Comparison of ENCODE assay signal across 22 cellular contexts in the genomic region with DNA sequence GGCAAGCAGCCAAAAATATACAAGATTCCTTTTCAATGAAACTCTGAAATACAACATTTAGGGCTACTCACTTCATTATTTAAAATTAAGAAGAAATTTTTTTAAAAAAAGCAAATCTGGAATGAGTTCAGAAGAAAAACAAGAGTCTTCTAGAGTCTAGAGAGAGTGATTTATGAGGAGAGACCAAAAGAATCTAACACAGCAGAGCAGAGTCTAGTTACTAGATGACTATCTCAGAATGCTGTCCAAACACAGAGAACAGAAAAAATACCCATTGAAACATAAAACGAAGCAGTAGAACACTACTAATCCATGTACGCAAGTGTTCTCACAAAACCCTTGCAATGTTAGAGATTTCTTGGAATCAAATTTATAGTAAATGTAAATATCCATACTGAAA.
"Had no signal": no experiment of that assay in that cellular context is flagged by ENCODE, and none has a peak within 500 bp of the region (broad histone marks: within the 10 kb centered on the region; RNA-seq: fewer than 3 reads in every experiment).

No MANE protein-coding gene starts in this region.

- H3K4me2 ChIP-seq: SK-N-SH had no signal

- H3K27me3 Mint-ChIP-seq: T-cell had no signal

- DNase-seq: Karpas-422, KG1, MM.1S, NCI-H1092 treated with DMSO at 0.1 percent for 48 hours, NCI-H1417, NCI-H1436 treated with DMSO at 0.1 percent for 48 hours, NCI-H1694, NCI-H1930, NCI-H2081, NCI-H2107, NCI-H226, NCI-H446, NCI-H510A, NCI-H524 treated with DMSO at 0.1 percent for 48 hours, NCI-H774, SHP77, SK-N-SH, SW 1271, T-cell had no signal

- H3K9ac ChIP-seq: SK-N-SH had no signal

- H3K27ac Mint-ChIP-seq: T-cell had no signal

- H3K9me3 ChIP-seq: SK-N-SH had no signal

- ATAC-seq: Panc1, T-cell had no signal

- H3K4me3 Mint-ChIP-seq: T-cell had no signal

- H3K27ac ChIP-seq: HL-60, RWPE1 had no signal

- H3K36me3 Mint-ChIP-seq: T-cell had no signal
